ENCODE assay signal across 13 cellular contexts in the genomic region with DNA sequence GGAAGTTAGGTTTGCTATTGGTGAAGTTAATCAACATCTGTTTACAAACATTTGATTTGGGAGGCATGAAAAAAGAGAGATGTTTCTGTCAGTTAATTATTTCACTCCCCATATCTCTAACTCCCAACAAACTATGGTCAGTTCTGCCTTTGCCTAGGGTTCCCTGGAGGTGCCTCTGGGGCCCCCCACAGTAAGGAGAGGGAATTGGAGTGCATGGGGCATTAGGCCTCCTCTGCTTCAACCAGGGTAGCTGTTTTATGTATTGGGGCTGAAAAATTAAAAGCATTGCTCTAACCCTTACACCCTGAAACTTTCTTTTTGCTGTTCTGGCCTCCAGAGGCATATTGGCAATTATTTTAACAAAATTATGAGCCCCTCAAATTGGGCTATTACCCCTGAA. TPM values are rescaled to one million over a fixed set of nuclear protein-coding genes. Genes with fewer than 3 reads are reported as not detected.
DNase-seq lines count a peak whose midpoint lies in the region; ATAC-seq and TF ChIP-seq lines count a peak whose summit lies in the region.
"Had no signal": no experiment of that assay in that cellular context is flagged by ENCODE, and none has a peak within 500 bp of the region (broad histone marks: within the 10 kb centered on the region; RNA-seq: fewer than 3 reads in every experiment).

No MANE protein-coding gene starts in this region.

- no peaks in the 10 kb centered on the region for H3K27me3 Mint-ChIP-seq in Caco-2 (ENCODE audit: insufficient read depth, unreplicated experiment)
- H3K27me3 Mint-ChIP-seq: activated T-cell treated with anti-CD3 and anti-CD28 coated beads, Interleukin-2, amount 50 U/mL, for 24 hours had no signal

- no peaks in the 10 kb centered on the region for H3K9me3 Mint-ChIP-seq in Caco-2 (ENCODE audit: unreplicated experiment)
- H3K9me3 Mint-ChIP-seq: activated T-cell treated with anti-CD3 and anti-CD28 coated beads, Interleukin-2, amount 50 U/mL, for 24 hours had no signal

- H3K27me3 ChIP-seq in Caco-2 (replicated peaks; ENCODE audit: control insufficient read depth, insufficient read depth, low read length) (no peaks in the 10 kb centered on the region), RWPE2 (ENCODE audit: insufficient read depth, poor library complexity, severe bottlenecking) (no peaks in the 10 kb centered on the region)

- BruUV-seq in Caco-2 (replicated peaks; lab: Mats Ljungman, UMichigan): no TSS peak

- intact Hi-C loops in Caco-2 (cut with micrococcal nuclease; ENCODE audit: unreplicated experiment): no loop called here

- H3K4me1 Mint-ChIP-seq in Caco-2 (ENCODE audit: low read depth, unreplicated experiment): peaks cover 47% of the 10 kb centered on the region

- no peak overlapping the region for H3K4me3 ChIP-seq in Caco-2 (ENCODE audit: low read depth, low read length)
- H3K4me3 ChIP-seq in RWPE2 (ENCODE audit: severe bottlenecking): no peak overlapping the region
- no peak overlapping the region for H3K4me3 ChIP-seq in fibroblast of pulmonary artery (replicated peaks; ENCODE audit: low read depth, low read length)
- no peak overlapping the region for H3K4me3 ChIP-seq in retinal pigment epithelial cell (ENCODE audit: low read length)
- H3K4me3 ChIP-seq: GM12878 had no signal

- DNase-seq in Caco-2 (no peak), RWPE2 (ENCODE audit: low spot score) (no peak), fibroblast of pulmonary artery (ENCODE audit: low read depth) (no peak), retinal pigment epithelial cell (ENCODE audit: low read depth) (no peak), HPDE6-E6E7 (ENCODE audit: extremely low spot score) (no peak)
- DNase-seq: activated T-cell treated with anti-CD3 and anti-CD28 coated beads, Interleukin-2, amount 50 U/mL, for 24 hours; NCI-H2227 treated with DMSO at 0.1 percent for 48 hours; posterior cingulate gyrus; RPMI8226 had no signal

- H3K27ac Mint-ChIP-seq in Caco-2 (ENCODE audit: unreplicated experiment): peak overlapping the region; percentile 53
- H3K27ac Mint-ChIP-seq: activated T-cell treated with anti-CD3 and anti-CD28 coated beads, Interleukin-2, amount 50 U/mL, for 24 hours had no signal

- POLR2A ChIA-PET in Caco-2 (lab: Charles Lee): no interaction called here

- H3K4me1 ChIP-seq in Caco-2: peaks cover 52% of the 10 kb centered on the region
- H3K4me1 ChIP-seq in RWPE2 (ENCODE audit: insufficient read depth, poor library complexity, severe bottlenecking): peaks cover 69% of the 10 kb centered on the region

- TF ChIP-seq CTCF in Caco-2 (IDR thresholded peaks at IDR 0.05; ENCODE audit: insufficient read depth in 1 of 2, low read depth in 1 of 2, low read length in 1 of 2, severe bottlenecking in 1 of 2, unreplicated experiment in 1 of 2) (no peak), RWPE2 (IDR thresholded peaks at IDR 0.05; ENCODE audit: poor library complexity, severe bottlenecking) (no peak), fibroblast of pulmonary artery (IDR thresholded peaks at IDR 0.05; ENCODE audit: low read length, missing control alignments) (peak; percentile 18), retinal pigment epithelial cell (conservative IDR thresholded peaks at IDR 0.05; ENCODE audit: low read depth, low read length) (peak; percentile 30)

- H3K36me3 ChIP-seq in Caco-2 (ENCODE audit: control insufficient read depth, insufficient read depth, low read length) (no peaks in the 10 kb centered on the region), RWPE2 (ENCODE audit: low read depth) (no peaks in the 10 kb centered on the region; the same call in 1 of the 2 replicates)

- CTCF ChIA-PET in Caco-2 (lab: Charles Lee): interaction anchor here (1.5 kb wide), 1 partner anchor 11 kb away, joined by 4 read pairs; no protein-coding TSS in a partner anchor

- peak overlapping the region; percentile 99 for H3K27ac ChIP-seq in RWPE2 (ENCODE audit: poor library complexity, severe bottlenecking)

- ATAC-seq in RWPE2 (ENCODE audit: low read depth) (no peak), HG02840 (IDR thresholded peaks at IDR 0.05; ENCODE audit: low FRiP score, unreplicated experiment) (no peak), GM21737 (IDR thresholded peaks at IDR 0.05; ENCODE audit: unreplicated experiment) (no peak), GM19035 (IDR thresholded peaks at IDR 0.05; ENCODE audit: unreplicated experiment) (no peak)
- ATAC-seq: GM12878 had no signal

- no peak overlapping the region for H3K4me3 Mint-ChIP-seq in Caco-2 (ENCODE audit: unreplicated experiment)
- H3K4me3 Mint-ChIP-seq: activated T-cell treated with anti-CD3 and anti-CD28 coated beads, Interleukin-2, amount 50 U/mL, for 24 hours had no signal

- H3K36me3 Mint-ChIP-seq in Caco-2 (ENCODE audit: insufficient read depth, unreplicated experiment): peaks cover 6% of the 10 kb centered on the region

- H3K9me3 ChIP-seq in Caco-2: no peaks in the 10 kb centered on the region
- no peaks in the 10 kb centered on the region for H3K9me3 ChIP-seq in RWPE2 (ENCODE audit: severe bottlenecking)

RNA-seq across cellular contexts. Expression of a gene that starts 32.3 kb away (rescaled TPM):
- total RNA-seq in Caco-2 (2022): 13.0 and 13.5 TPM in 2 replicates
- total RNA-seq: GM12878 had no signal

Comparison
In these comparisons a context has a peak if more than half of its experiments do, and no peak if none do; other contexts are left out.
1. CTCF ChIP-seq: peak in fibroblast of pulmonary artery (single experiment) and retinal pigment epithelial cell (single experiment); none in Caco-2 (0 of 2) and RWPE2 (single experiment).